Comparison of ENCODE assay signal across 1 cellular context in genomic region chr1:158286966-158287365, GRCh38.
TF ChIP-seq lines count a peak whose summit lies in the region.

No MANE protein-coding gene starts in this region.

TF ChIP-seq in GM12878, 131 proteins besides CTCF, POLR2A, EP300 and RAD21:
- TF ChIP-seq SREBF2 (IDR thresholded peaks at IDR 0.05; ENCODE audit: low read length) (no peak), BHLHE40 (IDR thresholded peaks at IDR 0.05; ENCODE audit: borderline replicate concordance in 1 of 2, low read depth in 2 of 2, low read length in 1 of 2) (no peak), CREB1 (IDR thresholded peaks at IDR 0.05; ENCODE audit: low read depth) (peak; percentile 51; the same call in 1 of the 2 replicates), ATF2 (IDR thresholded peaks at IDR 0.05; ENCODE audit: low read length) (peak; percentile 51; the same call in 1 of the 2 replicates), FOXM1 (IDR thresholded peaks at IDR 0.05; ENCODE audit: low read depth, low read length) (peak; percentile 37; the same call in 1 of the 2 replicates), NFXL1 (IDR thresholded peaks at IDR 0.05; ENCODE audit: borderline replicate concordance) (no peak), TBL1XR1 (IDR thresholded peaks at IDR 0.05; ENCODE audit: low read depth, low read length) (no peak), CEBPB (IDR thresholded peaks at IDR 0.05; ENCODE audit: borderline replicate concordance in 1 of 2, low read depth in 2 of 2, low read length in 2 of 2) (no peak), PAX8 (IDR thresholded peaks at IDR 0.05) (no peak), MEF2A (IDR thresholded peaks at IDR 0.05; ENCODE audit: insufficient read depth, low read depth, low read length) (0 out of 2 replicates have a peak, but pooled peaks have one; percentile 39), MYC (IDR thresholded peaks at IDR 0.05; ENCODE audit: insufficient read depth, insufficient read length, insufficient replicate concordance, low read length, severe bottlenecking) (no peak), KLF5 (IDR thresholded peaks at IDR 0.05; ENCODE audit: partially characterized antibody) (no peak), PAX5 (IDR thresholded peaks at IDR 0.05; ENCODE audit: borderline replicate concordance, low read depth, low read length) (peak; percentile 61; the same call in 1 of the 2 replicates), NR2C1 (IDR thresholded peaks at IDR 0.05) (0 out of 2 replicates have a peak, but pooled peaks have one; percentile 6), NFIC (IDR thresholded peaks at IDR 0.05; ENCODE audit: low read depth, low read length) (peak; percentile 72), ZNF687 (IDR thresholded peaks at IDR 0.05) (no peak), CREM (IDR thresholded peaks at IDR 0.05; ENCODE audit: low read depth) (peak; percentile 51; the same call in 1 of the 2 replicates), DPF2 (IDR thresholded peaks at IDR 0.05) (peak; percentile 61; the same call in 1 of the 2 replicates), JUNB (IDR thresholded peaks at IDR 0.05) (peak; percentile 51), SIN3A (IDR thresholded peaks at IDR 0.05; ENCODE audit: low read depth, low read length) (0 out of 2 replicates have a peak, but pooled peaks have one; percentile 37), ZNF217 (IDR thresholded peaks at IDR 0.05) (no peak), EED (IDR thresholded peaks at IDR 0.05; ENCODE audit: low read depth) (peak; percentile 78), NBN (IDR thresholded peaks at IDR 0.05) (0 out of 2 replicates have a peak, but pooled peaks have one; percentile 16), RUNX3 (IDR thresholded peaks at IDR 0.05; ENCODE audit: low read length) (peak; percentile 54), ETV6 (conservative IDR thresholded peaks at IDR 0.05 in 1 of 2, IDR thresholded peaks at IDR 0.05 in 1 of 2; ENCODE audit: borderline replicate concordance in 1 of 2, low read depth in 1 of 2) (peak in 1 of 2 experiments; percentile 95; a peak in 2 of 4 replicates), MTA2 (IDR thresholded peaks at IDR 0.05; ENCODE audit: low read depth) (0 out of 2 replicates have a peak, but pooled peaks have one; percentile 17), IKZF1 (conservative IDR thresholded peaks at IDR 0.05) (peak; percentile 73), SMARCA5 (IDR thresholded peaks at IDR 0.05) (no peak), BRCA1 (IDR thresholded peaks at IDR 0.05; ENCODE audit: low read depth, low read length) (no peak), TCF12 (IDR thresholded peaks at IDR 0.05; ENCODE audit: low read depth, low read length) (no peak), GABPA (IDR thresholded peaks at IDR 0.05; ENCODE audit: low read depth) (peak; percentile 16; the same call in 1 of the 2 replicates), CHD4 (IDR thresholded peaks at IDR 0.05) (no peak), ATF7 (IDR thresholded peaks at IDR 0.05; ENCODE audit: low read depth) (peak; percentile 58), ZBED1 (IDR thresholded peaks at IDR 0.05; ENCODE audit: borderline replicate concordance) (no peak), ZNF622 (IDR thresholded peaks at IDR 0.05) (no peak), IKZF2 (IDR thresholded peaks at IDR 0.05) (peak; percentile 17 to 23; a peak in 3 of 4 replicates), CHD2 (IDR thresholded peaks at IDR 0.05; ENCODE audit: borderline replicate concordance, low read depth, low read length) (no peak)
- TF ChIP-seq, protein P1, sequence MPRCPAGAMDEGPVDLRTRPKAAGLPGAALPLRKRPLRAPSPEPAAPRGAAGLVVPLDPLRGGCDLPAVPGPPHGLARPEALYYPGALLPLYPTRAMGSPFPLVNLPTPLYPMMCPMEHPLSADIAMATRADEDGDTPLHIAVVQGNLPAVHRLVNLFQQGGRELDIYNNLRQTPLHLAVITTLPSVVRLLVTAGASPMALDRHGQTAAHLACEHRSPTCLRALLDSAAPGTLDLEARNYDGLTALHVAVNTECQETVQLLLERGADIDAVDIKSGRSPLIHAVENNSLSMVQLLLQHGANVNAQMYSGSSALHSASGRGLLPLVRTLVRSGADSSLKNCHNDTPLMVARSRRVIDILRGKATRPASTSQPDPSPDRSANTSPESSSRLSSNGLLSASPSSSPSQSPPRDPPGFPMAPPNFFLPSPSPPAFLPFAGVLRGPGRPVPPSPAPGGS (IDR thresholded peaks at IDR 0.05; ENCODE audit: borderline replicate concordance, insufficient read depth, low read depth, low read length, poor library complexity, severe bottlenecking) = no peak
- TF ChIP-seq, protein P2, sequence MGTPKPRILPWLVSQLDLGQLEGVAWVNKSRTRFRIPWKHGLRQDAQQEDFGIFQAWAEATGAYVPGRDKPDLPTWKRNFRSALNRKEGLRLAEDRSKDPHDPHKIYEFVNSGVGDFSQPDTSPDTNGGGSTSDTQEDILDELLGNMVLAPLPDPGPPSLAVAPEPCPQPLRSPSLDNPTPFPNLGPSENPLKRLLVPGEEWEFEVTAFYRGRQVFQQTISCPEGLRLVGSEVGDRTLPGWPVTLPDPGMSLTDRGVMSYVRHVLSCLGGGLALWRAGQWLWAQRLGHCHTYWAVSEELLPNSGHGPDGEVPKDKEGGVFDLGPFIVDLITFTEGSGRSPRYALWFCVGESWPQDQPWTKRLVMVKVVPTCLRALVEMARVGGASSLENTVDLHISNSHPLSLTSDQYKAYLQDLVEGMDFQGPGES (IDR thresholded peaks at IDR 0.05) = no peak
- TF ChIP-seq, protein P3, sequence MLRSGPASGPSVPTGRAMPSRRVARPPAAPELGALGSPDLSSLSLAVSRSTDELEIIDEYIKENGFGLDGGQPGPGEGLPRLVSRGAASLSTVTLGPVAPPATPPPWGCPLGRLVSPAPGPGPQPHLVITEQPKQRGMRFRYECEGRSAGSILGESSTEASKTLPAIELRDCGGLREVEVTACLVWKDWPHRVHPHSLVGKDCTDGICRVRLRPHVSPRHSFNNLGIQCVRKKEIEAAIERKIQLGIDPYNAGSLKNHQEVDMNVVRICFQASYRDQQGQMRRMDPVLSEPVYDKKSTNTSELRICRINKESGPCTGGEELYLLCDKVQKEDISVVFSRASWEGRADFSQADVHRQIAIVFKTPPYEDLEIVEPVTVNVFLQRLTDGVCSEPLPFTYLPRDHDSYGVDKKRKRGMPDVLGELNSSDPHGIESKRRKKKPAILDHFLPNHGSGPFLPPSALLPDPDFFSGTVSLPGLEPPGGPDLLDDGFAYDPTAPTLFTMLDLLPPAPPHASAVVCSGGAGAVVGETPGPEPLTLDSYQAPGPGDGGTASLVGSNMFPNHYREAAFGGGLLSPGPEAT (IDR thresholded peaks at IDR 0.05; ENCODE audit: low read depth) = no peak
